ENCODE assay signal across 13 cellular contexts in the genomic region with DNA sequence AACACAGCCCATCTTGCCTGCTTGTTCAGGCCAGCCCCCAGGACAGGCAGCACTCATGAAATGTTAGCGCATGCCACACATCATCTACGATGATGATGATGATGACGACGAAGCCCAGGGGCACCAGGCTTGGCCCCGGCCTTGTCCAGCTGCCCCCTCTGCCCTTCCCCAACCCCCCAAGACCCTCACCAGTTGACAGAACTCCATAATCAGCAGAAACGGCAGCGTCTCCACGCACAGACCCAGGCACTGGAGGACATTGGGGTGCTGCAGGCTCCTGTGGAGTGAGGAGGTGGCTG. TPM values are rescaled to one million over a fixed set of nuclear protein-coding genes. Genes with fewer than 3 reads are reported as not detected.
DNase-seq lines count a peak whose midpoint lies in the region; ATAC-seq, FAIRE-seq and TF ChIP-seq lines count a peak whose summit lies in the region.
"Had no signal": no experiment of that assay in that cellular context is flagged by ENCODE, and none has a peak within 500 bp of the region (broad histone marks: within the 10 kb centered on the region; RNA-seq: fewer than 3 reads in every experiment).

No MANE protein-coding gene starts in this region.

- CTCF ChIA-PET in RWPE1 (lab: Yijun Ruan, JAX): no interaction called here

- TF ChIP-seq POLR2A in H54 (IDR thresholded peaks at IDR 0.05; ENCODE audit: low read depth, low read length) (no peak), tibial nerve (IDR thresholded peaks at IDR 0.05) (no peak)

- H3K27ac ChIP-seq in RWPE1 (peak overlapping the region; percentile 78), iPS-18a (ENCODE audit: low read length) (no peak overlapping the region), tibial nerve (no peak overlapping the region)

- no peak for ATAC-seq in GM21526 (IDR thresholded peaks at IDR 0.05; ENCODE audit: low FRiP score, unreplicated experiment)

- H3K9me3 Mint-ChIP-seq in type B pancreatic cell: no peaks in the 10 kb centered on the region
- H3K9me3 Mint-ChIP-seq: activated CD4-positive, alpha-beta T cell treated with anti-CD3 and anti-CD28 coated beads, Interleukin-2, amount 10 ng/mL, durations not matched to agents 7 days and 5 days; activated T-helper 1 cell treated with anti-CD3 and anti-CD28 coated beads, Interleukin-12 subunit alpha, Interleukin-12 subunit beta, Interleukin-2, Interleukin-4 antibody, amounts not matched to agents 30 ng/mL and 10 ng/mL and 1 ng/mL, durations not matched to agents 14 hours and 24 hours and 36 hours; natural killer cell treated with Interleukin-12 subunit alpha and Interleukin-12 subunit beta and Interleukin-15 and Interleukin-18, amount 100 ng/mL, for 72 hours had no signal

- peaks cover 1% of the 10 kb centered on the region; the same call in 1 of the 2 replicates for H3K36me3 ChIP-seq in H7 (replicated peaks; ENCODE audit: control insufficient read depth, insufficient read depth, low read length)
- no peaks in the 10 kb centered on the region for H3K36me3 ChIP-seq in iPS-18a (ENCODE audit: control insufficient read depth, low read depth, low read length)
- H3K36me3 ChIP-seq in tibial nerve: no peaks in the 10 kb centered on the region

- TF ChIP-seq CTCF in RWPE1 (conservative IDR thresholded peaks at IDR 0.05; ENCODE audit: low read depth): no peak
- no peak for TF ChIP-seq CTCF in type B pancreatic cell (conservative IDR thresholded peaks at IDR 0.05)
- no peak for TF ChIP-seq CTCF in tibial nerve (IDR thresholded peaks at IDR 0.05)

- H3K27me3 Mint-ChIP-seq in type B pancreatic cell: no peaks in the 10 kb centered on the region

- peaks cover 4% of the 10 kb centered on the region for H3K4me1 Mint-ChIP-seq in type B pancreatic cell (ENCODE audit: unreplicated experiment)

- no peak for TF ChIP-seq EP300 in tibial nerve (IDR thresholded peaks at IDR 0.05)

- peak overlapping the region; percentile 95 for H3K27ac Mint-ChIP-seq in type B pancreatic cell
- H3K27ac Mint-ChIP-seq: activated CD4-positive, alpha-beta T cell treated with anti-CD3 and anti-CD28 coated beads, Interleukin-2, amount 10 ng/mL, durations not matched to agents 7 days and 5 days; natural killer cell treated with Interleukin-12 subunit alpha and Interleukin-12 subunit beta and Interleukin-15 and Interleukin-18, amount 100 ng/mL, for 72 hours had no signal

- no peak for FAIRE-seq in H54 (lab: Jason Lieb, UNC)

- H3K27me3 ChIP-seq in H7 (ENCODE audit: control insufficient read depth, insufficient read depth, low read length): peaks cover 5% of the 10 kb centered on the region; the same call in 1 of the 2 replicates
- H3K27me3 ChIP-seq in iPS-18a (ENCODE audit: control insufficient read depth, insufficient read depth, low read length): no peaks in the 10 kb centered on the region
- peaks cover 0 to 63% of the 10 kb centered on the region in 2 donors for H3K27me3 ChIP-seq in tibial nerve

- H3K9ac ChIP-seq in iPS-18a (ENCODE audit: low read length): no peak overlapping the region

- POLR2A ChIA-PET in RWPE1 (lab: Yijun Ruan, JAX; ENCODE audit: low non-redundant PET): no interaction called here

- H3K4me3 ChIP-seq in H7 (ENCODE audit: insufficient read depth, low read depth, low read length) (peak overlapping the region; percentile 49), iPS-18a (ENCODE audit: low read length) (peak overlapping the region; percentile 58), tibial nerve (no peak overlapping the region)
- H3K4me3 ChIP-seq: dorsolateral prefrontal cortex had no signal

- DNase-seq in H7 (no peak), RWPE1 (ENCODE audit: low spot score) (no peak), type B pancreatic cell (ENCODE audit: extremely low spot score, unreplicated experiment) (no peak), H54 (ENCODE audit: insufficient read length, low spot score) (no peak), tibial nerve (ENCODE audit: low spot score in 2 of 2) (no peak)
- DNase-seq: dorsolateral prefrontal cortex, foreskin fibroblast, NCI-H1092 had no signal

- no peaks in the 10 kb centered on the region for H3K36me3 Mint-ChIP-seq in type B pancreatic cell
- H3K36me3 Mint-ChIP-seq: natural killer cell treated with Interleukin-12 subunit alpha and Interleukin-12 subunit beta and Interleukin-15 and Interleukin-18, amount 100 ng/mL, for 72 hours had no signal

- 66 to 81% methylated on average over 3 to 8 of the region's 8 CpGs for WGBS in tibial nerve, 2 donors

- H3K4me1 ChIP-seq in iPS-18a (ENCODE audit: control insufficient read depth, low read depth, low read length): no peaks in the 10 kb centered on the region
- H3K4me1 ChIP-seq in tibial nerve: peaks cover 0 to 21% (median 8%) of the 10 kb centered on the region in 4 donors

- H3K4me3 Mint-ChIP-seq in type B pancreatic cell: peak overlapping the region; percentile 95
- H3K4me3 Mint-ChIP-seq: activated CD4-positive, alpha-beta T cell treated with anti-CD3 and anti-CD28 coated beads, Interleukin-2, amount 10 ng/mL, durations not matched to agents 7 days and 5 days; natural killer cell treated with Interleukin-12 subunit alpha and Interleukin-12 subunit beta and Interleukin-15 and Interleukin-18, amount 100 ng/mL, for 72 hours had no signal

- H3K9me3 ChIP-seq in iPS-18a (ENCODE audit: control insufficient read depth, low read depth, low read length) (no peaks in the 10 kb centered on the region), tibial nerve (no peaks in the 10 kb centered on the region)

RNA-seq across cellular contexts. Expression of a gene that starts 9.0 kb away (rescaled TPM):
- total RNA-seq in H7 (2014; rRNA removed; shearing (Covaris generic)): 3.0 and 3.6 TPM in 2 replicates
- total RNA-seq in type B pancreatic cell (ENCODE audit: low replicate concordance) (12.2 and 21.6 TPM in 2 replicates), tibial nerve (1 to 10 TPM in 1 of 4 donors, under 1 TPM in 2, not detected in 1; under 0.01 to 1.8 (median 0.59) TPM)

RNA-seq across cellular contexts. Expression of a gene that starts 33.5 kb away (rescaled TPM):
- total RNA-seq in H7 (2014; rRNA removed; shearing (Covaris generic)): 42.9 and 51.3 TPM in 2 replicates
- total RNA-seq in type B pancreatic cell (ENCODE audit: low replicate concordance) (115 and 139 TPM in 2 replicates), tibial nerve (100 to 1,000 TPM in 1 of 4 donors, 10 to 100 TPM in 3; 56.7 to 114 (median 65.1) TPM)

RNA-seq across cellular contexts. Expression of a gene that starts 47.3 kb away (rescaled TPM):
- total RNA-seq in H7 (2014; rRNA removed; shearing (Covaris generic)): 0.21 and 0.70 TPM in 2 replicates
- total RNA-seq in type B pancreatic cell (ENCODE audit: low replicate concordance) (1.8 TPM in 2 replicates), tibial nerve (1 to 10 TPM in 2 of 4 donors, under 1 TPM in 2; 0.44 to 4.1 (median 1.5) TPM)

RNA-seq across cellular contexts. Expression of a gene that starts 49.3 kb away (rescaled TPM):
- total RNA-seq in H7 (2014; rRNA removed; shearing (Covaris generic)): 1.8 and 2.8 TPM in 2 replicates
- total RNA-seq in type B pancreatic cell (ENCODE audit: low replicate concordance): 0.77 and 5.3 TPM in 2 replicates
- total RNA-seq in tibial nerve: not detected
- total RNA-seq: activated T-helper 1 cell treated with anti-CD3 and anti-CD28 coated beads, Interleukin-12 subunit alpha, Interleukin-12 subunit beta, Interleukin-2, Interleukin-4 antibody, amounts not matched to agents 30 ng/mL and 10 ng/mL and 1 ng/mL, durations not matched to agents 14 hours and 24 hours and 36 hours; natural killer cell treated with Interleukin-12 subunit alpha and Interleukin-12 subunit beta and Interleukin-15 and Interleukin-18, amount 100 ng/mL, for 72 hours had no signal

RNA-seq across cellular contexts. Expression of a gene that starts 56.9 kb away (rescaled TPM):
- total RNA-seq in H7 (2014; rRNA removed; shearing (Covaris generic)): 80.6 and 97.8 TPM in 2 replicates
- total RNA-seq in type B pancreatic cell (ENCODE audit: low replicate concordance) (37.2 and 44.0 TPM in 2 replicates), tibial nerve (10 to 100 TPM; 15.1 to 33.1 (median 29.7) TPM)

Comparison
In these comparisons a context has a peak if more than half of its experiments do, and no peak if none do; other contexts are left out.
1. H3K4me3 ChIP-seq: peak in H7 (single experiment) and iPS-18a (single experiment); none in tibial nerve (0 of 4).